1 cellular context compared by ENCODE assay signal in the genomic region with DNA sequence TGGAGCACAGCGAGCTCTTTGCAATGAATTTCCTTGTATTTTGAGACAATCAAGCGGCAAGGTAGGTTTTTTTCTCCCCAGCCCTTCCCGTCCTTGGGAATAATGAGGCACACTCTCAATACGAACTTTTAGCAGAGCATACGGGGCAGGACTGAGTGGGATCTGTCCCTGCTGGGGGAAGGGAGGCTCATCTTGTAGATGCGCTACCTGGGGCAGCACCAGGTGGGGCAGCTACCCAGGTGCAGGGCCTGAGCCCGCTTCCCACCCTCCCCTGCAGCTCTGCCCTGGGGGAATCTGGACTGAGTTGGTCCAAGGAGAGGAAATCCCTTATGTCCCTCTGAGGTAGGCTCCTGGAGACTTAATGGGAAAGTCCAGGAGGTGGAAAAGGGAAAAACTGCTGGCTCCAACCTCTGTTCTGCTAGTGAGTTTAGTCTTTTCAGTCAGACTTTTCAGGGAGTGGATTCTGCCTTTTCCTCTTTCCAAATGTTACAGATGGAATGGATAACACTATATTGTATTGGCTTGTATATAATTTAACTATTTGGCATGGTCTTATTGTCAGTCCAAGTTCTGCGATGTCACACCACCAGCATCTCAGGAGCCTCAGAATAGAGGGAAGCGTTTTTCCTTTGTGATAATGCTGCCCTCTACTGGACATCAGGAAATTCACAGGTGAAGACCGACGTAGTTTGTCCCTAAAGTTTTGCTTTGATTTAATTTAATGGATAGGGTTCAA.
TF ChIP-seq lines count a peak whose summit lies in the region.

No MANE protein-coding gene starts in this region.

TF ChIP-seq in GM23338, 12 proteins besides CTCF, POLR2A, EP300 and RAD21 (continued from another document):
- TF ChIP-seq ZNF114 (CRISPR knock-in tag; IDR thresholded peaks at IDR 0.05) (no peak), ZNF331 (CRISPR knock-in tag; IDR thresholded peaks at IDR 0.05; ENCODE audit: low read depth) (no peak), POLR2AphosphoS5 (IDR thresholded peaks at IDR 0.05; ENCODE audit: low read depth) (no peak), NANOG (IDR thresholded peaks at IDR 0.05; ENCODE audit: borderline replicate concordance) (no peak)
TF ChIP-seq in GM23338: peak in this region for 0.
